Comparison of ENCODE assay signal across 1 cellular context in the genomic region with DNA sequence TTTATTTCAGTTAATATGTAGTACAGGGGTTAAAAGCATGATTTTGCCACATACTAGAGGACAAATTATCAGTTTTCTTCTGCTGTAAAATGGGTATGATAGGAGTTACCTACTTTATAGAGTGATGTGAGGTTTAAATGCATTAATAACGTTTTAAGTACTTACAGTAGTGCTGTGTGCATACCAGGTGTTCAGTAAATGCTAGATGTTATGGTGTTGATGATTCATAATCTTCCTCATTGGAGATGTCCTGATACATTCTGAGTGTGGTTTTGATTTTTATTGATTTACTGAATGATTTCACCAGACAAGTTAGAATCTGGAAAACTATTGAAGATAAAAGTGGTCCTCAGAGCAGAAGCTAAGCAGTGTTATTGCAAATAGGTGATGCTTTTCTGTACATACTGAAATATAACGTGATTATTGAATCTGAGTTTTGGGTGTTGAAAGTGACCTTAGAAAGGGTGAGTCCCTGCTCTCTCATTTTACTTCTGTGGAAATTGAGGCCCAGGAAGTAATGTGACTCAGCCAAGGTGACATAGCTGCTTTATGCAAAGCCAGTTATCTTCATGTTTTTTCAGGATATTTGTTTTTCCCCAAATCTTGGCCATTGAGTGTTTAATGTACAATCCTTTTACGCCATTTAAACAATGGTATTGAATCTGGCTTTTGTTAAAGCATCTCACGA.
TF ChIP-seq lines count a peak whose summit lies in the region.

No MANE protein-coding gene starts in this region.

TF ChIP-seq in K562, 482 proteins besides CTCF, POLR2A, EP300 and RAD21:
- TF ChIP-seq SMARCA4 (IDR thresholded peaks at IDR 0.05) (no peak), ZNF23 (CRISPR knock-in tag; IDR thresholded peaks at IDR 0.05) (no peak), ETV1 (tag; conservative IDR thresholded peaks at IDR 0.05; ENCODE audit: low read depth) (no peak), E2F3 (CRISPR knock-in tag; IDR thresholded peaks at IDR 0.05) (no peak), ZC3H8 (IDR thresholded peaks at IDR 0.05) (no peak), SOX6 (IDR thresholded peaks at IDR 0.05) (no peak)
- TF ChIP-seq, protein P1, sequence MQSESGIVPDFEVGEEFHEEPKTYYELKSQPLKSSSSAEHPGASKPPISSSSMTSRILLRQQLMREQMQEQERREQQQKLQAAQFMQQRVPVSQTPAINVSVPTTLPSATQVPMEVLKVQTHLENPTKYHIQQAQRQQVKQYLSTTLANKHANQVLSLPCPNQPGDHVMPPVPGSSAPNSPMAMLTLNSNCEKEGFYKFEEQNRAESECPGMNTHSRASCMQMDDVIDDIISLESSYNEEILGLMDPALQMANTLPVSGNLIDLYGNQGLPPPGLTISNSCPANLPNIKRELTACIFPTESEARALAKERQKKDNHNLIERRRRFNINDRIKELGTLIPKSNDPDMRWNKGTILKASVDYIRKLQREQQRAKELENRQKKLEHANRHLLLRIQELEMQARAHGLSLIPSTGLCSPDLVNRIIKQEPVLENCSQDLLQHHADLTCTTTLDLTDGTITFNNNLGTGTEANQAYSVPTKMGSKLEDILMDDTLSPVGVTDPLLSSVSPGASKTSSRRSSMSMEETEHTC (IDR thresholded peaks at IDR 0.05), result no peak
- TF ChIP-seq, protein P2, sequence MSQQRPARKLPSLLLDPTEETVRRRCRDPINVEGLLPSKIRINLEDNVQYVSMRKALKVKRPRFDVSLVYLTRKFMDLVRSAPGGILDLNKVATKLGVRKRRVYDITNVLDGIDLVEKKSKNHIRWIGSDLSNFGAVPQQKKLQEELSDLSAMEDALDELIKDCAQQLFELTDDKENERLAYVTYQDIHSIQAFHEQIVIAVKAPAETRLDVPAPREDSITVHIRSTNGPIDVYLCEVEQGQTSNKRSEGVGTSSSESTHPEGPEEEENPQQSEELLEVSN (IDR thresholded peaks at IDR 0.05; ENCODE audit: borderline replicate concordance in 1 of 2, extremely low read depth in 1 of 2, insufficient read depth in 1 of 2, insufficient read length in 1 of 2, low read depth in 1 of 2, low read length in 1 of 2, poor library complexity in 1 of 2, severe bottlenecking in 1 of 2), result no peak
- TF ChIP-seq, protein P3, sequence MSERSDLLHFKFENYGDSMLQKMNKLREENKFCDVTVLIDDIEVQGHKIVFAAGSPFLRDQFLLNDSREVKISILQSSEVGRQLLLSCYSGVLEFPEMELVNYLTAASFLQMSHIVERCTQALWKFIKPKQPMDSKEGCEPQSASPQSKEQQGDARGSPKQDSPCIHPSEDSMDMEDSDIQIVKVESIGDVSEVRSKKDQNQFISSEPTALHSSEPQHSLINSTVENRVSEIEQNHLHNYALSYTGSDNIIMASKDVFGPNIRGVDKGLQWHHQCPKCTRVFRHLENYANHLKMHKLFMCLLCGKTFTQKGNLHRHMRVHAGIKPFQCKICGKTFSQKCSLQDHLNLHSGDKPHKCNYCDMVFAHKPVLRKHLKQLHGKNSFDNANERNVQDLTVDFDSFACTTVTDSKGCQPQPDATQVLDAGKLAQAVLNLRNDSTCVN (CRISPR knock-in tag; IDR thresholded peaks at IDR 0.05), result no peak
- TF ChIP-seq, protein P4, sequence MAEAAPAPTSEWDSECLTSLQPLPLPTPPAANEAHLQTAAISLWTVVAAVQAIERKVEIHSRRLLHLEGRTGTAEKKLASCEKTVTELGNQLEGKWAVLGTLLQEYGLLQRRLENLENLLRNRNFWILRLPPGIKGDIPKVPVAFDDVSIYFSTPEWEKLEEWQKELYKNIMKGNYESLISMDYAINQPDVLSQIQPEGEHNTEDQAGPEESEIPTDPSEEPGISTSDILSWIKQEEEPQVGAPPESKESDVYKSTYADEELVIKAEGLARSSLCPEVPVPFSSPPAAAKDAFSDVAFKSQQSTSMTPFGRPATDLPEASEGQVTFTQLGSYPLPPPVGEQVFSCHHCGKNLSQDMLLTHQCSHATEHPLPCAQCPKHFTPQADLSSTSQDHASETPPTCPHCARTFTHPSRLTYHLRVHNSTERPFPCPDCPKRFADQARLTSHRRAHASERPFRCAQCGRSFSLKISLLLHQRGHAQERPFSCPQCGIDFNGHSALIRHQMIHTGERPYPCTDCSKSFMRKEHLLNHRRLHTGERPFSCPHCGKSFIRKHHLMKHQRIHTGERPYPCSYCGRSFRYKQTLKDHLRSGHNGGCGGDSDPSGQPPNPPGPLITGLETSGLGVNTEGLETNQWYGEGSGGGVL (CRISPR knock-in tag; IDR thresholded peaks at IDR 0.05), result no peak
- TF ChIP-seq, protein P5, sequence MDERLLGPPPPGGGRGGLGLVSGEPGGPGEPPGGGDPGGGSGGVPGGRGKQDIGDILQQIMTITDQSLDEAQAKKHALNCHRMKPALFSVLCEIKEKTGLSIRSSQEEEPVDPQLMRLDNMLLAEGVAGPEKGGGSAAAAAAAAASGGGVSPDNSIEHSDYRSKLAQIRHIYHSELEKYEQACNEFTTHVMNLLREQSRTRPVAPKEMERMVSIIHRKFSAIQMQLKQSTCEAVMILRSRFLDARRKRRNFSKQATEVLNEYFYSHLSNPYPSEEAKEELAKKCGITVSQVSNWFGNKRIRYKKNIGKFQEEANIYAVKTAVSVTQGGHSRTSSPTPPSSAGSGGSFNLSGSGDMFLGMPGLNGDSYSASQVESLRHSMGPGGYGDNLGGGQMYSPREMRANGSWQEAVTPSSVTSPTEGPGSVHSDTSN (CRISPR knock-in tag; IDR thresholded peaks at IDR 0.05; ENCODE audit: low read depth), result no peak
- TF ChIP-seq, protein P5 (tag; conservative IDR thresholded peaks at IDR 0.05; ENCODE audit: low read depth), result no peak
- TF ChIP-seq, protein P6, sequence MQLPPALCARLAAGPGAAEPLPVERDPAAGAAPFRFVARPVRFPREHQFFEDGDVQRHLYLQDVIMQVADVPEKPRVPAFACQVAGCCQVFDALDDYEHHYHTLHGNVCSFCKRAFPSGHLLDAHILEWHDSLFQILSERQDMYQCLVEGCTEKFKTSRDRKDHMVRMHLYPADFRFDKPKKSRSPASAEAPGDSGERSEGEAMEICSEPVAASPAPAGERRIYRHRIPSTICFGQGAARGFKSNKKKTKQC (CRISPR knock-in tag; IDR thresholded peaks at IDR 0.05), result no peak
